In the genomic region with DNA sequence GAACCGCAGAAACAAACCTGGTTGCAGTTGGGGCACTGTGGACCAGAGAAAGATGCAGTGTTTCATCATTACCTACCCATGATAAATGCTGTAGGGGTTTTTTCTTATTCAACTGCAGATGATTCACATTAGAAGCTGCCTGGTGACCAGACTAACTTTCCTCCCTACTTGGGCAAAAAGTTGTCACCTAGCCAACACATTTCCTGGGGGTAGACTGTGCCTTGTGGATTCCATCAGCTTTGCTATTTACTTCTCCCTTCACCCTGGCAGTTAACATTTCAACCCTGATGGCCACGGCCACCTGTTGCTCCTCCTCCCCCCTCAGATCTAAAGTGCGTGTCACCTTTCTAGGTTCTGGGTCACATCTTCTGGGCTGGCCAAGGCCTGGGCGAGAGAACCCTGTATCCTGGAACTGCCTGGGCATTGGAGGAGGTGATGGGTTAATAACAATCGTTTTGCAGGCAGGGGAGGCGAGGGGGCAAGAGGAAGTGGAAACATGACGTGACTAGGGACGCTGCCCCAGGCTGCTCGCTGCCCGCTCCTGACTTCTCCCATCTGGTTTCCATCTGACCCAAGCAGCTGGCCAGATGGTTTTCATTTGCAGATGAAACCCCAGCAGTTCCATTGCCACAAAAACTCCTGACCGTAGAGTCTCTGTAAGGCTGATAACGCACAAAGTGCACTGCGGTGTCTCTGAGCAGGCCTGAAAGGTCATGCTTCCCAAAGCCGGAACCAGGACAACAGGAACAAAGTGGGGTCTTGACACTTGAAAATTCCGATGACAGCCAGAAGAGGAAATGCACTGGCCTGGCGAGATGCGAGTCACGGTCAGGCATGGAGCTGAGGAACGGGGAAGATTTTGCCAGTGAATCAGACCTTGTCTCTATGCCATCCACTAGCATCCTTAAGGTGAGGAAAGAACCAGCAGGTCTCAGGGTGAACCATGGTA, we compare ENCODE assay signal across 8 cellular contexts. TPM values are rescaled to one million over a fixed set of nuclear protein-coding genes. Genes with fewer than 3 reads are reported as not detected.
DNase-seq lines count a peak whose midpoint lies in the region; ATAC-seq and TF ChIP-seq lines count a peak whose summit lies in the region.

No MANE protein-coding gene starts in this region.

- H3K4me3 Mint-ChIP-seq in stimulated activated effector memory CD8-positive, alpha-beta T cell treated with anti-CD3 and anti-CD28 coated beads, Interleukin-12 subunit alpha, Interleukin-12 subunit beta, amount 100 ng/mL, for 72 hours: peak overlapping the region; percentile 53

- no peak for TF ChIP-seq CTCF in astrocyte of the cerebellum (IDR thresholded peaks at IDR 0.05; ENCODE audit: low read depth, low read length, missing control alignments)

- H3K27ac Mint-ChIP-seq in stimulated activated effector memory CD8-positive, alpha-beta T cell treated with anti-CD3 and anti-CD28 coated beads, Interleukin-12 subunit alpha, Interleukin-12 subunit beta, amount 100 ng/mL, for 72 hours: peak overlapping the region; percentile 93

- in situ Hi-C loops in astrocyte of the cerebellum (cut with HindIII; ENCODE audit: low sequenced_read_pairs): no loop called here

- no peaks in the 10 kb centered on the region for H3K9me3 Mint-ChIP-seq in stimulated activated effector memory CD8-positive, alpha-beta T cell treated with anti-CD3 and anti-CD28 coated beads, Interleukin-12 subunit alpha, Interleukin-12 subunit beta, amount 100 ng/mL, for 72 hours

- H3K4me3 ChIP-seq in astrocyte of the cerebellum (ENCODE audit: low read depth, low read length): no peak overlapping the region

- H3K4me1 Mint-ChIP-seq in stimulated activated effector memory CD8-positive, alpha-beta T cell treated with anti-CD3 and anti-CD28 coated beads, Interleukin-12 subunit alpha, Interleukin-12 subunit beta, amount 100 ng/mL, for 72 hours: peaks cover 93% of the 10 kb centered on the region

- peaks cover 50% of the 10 kb centered on the region for H3K36me3 Mint-ChIP-seq in stimulated activated effector memory CD8-positive, alpha-beta T cell treated with anti-CD3 and anti-CD28 coated beads, Interleukin-12 subunit alpha, Interleukin-12 subunit beta, amount 100 ng/mL, for 72 hours

- ATAC-seq in stimulated activated effector memory CD8-positive, alpha-beta T cell treated with anti-CD3 and anti-CD28 coated beads, Interleukin-12 subunit alpha, Interleukin-12 subunit beta, amount 100 ng/mL, for 72 hours: peak; percentile 98
- no peak for ATAC-seq in HG02642 (IDR thresholded peaks at IDR 0.05; ENCODE audit: poor library complexity, unreplicated experiment)
- ATAC-seq in HG02610 (IDR thresholded peaks at IDR 0.05; ENCODE audit: unreplicated experiment): no peak

- DNase-seq in AG08396 (ENCODE audit: low spot score): peak; percentile 75
- DNase-seq in HT1080 (ENCODE audit: low read depth): peak; percentile 85
- DNase-seq in astrocyte of the cerebellum (ENCODE audit: low read depth): peak; percentile 68
- DNase-seq in iris pigment epithelial cell (ENCODE audit: low read depth): peak; percentile 83
- peak in 1 of 2 donors; percentile 57 for DNase-seq in stimulated activated effector memory CD8-positive, alpha-beta T cell treated with anti-CD3 and anti-CD28 coated beads, Interleukin-12 subunit alpha, Interleukin-12 subunit beta, amount 100 ng/mL, for 72 hours (ENCODE audit: low spot score in 2 of 2)
- DNase-seq in DMS79 (lab: John Stamatoyannopoulos, UW): no peak

RNA-seq across cellular contexts. Expression of a gene that starts 36.6 kb away (rescaled TPM):
- 97.1 and 166 TPM in 2 replicates for total RNA-seq in HT1080 (2014; rRNA removed; shearing (Covaris generic))
- 314 and 372 TPM in 2 replicates for polyA plus RNA-seq in HT1080 (2015; cell fraction: cytosol; rRNA removed)
- polyA plus RNA-seq in HT1080 (2015; cell fraction: nucleus; rRNA removed): 185 and 222 TPM in 2 replicates
